Comparison of ENCODE assay signal across 1 cellular context in the genomic region with DNA sequence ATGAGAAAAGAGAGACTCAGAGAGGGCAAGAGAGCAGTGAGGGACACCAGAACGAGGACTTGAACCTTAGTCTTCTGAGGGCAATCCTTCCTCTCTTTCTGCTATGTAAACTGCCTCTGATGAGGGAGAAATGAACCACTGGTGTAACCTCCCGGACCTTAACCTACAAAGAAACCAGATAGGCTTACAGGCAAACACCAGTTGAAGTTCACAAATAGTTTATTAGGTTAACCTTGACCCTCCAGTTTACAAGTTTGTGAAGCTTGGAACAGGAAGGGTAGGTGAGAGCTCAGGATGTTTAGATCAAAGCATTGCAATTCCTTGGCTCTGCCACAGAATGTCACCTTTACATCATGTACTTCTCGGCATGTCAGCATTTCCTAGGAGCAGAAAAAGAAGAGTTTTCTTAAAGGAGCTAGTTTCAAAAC.
TF ChIP-seq lines count a peak whose summit lies in the region.

No MANE protein-coding gene starts in this region.

TF ChIP-seq in HepG2, 621 proteins besides CTCF, POLR2A, EP300 and RAD21 (continued from another document and continues in another):
- TF ChIP-seq, protein P1, sequence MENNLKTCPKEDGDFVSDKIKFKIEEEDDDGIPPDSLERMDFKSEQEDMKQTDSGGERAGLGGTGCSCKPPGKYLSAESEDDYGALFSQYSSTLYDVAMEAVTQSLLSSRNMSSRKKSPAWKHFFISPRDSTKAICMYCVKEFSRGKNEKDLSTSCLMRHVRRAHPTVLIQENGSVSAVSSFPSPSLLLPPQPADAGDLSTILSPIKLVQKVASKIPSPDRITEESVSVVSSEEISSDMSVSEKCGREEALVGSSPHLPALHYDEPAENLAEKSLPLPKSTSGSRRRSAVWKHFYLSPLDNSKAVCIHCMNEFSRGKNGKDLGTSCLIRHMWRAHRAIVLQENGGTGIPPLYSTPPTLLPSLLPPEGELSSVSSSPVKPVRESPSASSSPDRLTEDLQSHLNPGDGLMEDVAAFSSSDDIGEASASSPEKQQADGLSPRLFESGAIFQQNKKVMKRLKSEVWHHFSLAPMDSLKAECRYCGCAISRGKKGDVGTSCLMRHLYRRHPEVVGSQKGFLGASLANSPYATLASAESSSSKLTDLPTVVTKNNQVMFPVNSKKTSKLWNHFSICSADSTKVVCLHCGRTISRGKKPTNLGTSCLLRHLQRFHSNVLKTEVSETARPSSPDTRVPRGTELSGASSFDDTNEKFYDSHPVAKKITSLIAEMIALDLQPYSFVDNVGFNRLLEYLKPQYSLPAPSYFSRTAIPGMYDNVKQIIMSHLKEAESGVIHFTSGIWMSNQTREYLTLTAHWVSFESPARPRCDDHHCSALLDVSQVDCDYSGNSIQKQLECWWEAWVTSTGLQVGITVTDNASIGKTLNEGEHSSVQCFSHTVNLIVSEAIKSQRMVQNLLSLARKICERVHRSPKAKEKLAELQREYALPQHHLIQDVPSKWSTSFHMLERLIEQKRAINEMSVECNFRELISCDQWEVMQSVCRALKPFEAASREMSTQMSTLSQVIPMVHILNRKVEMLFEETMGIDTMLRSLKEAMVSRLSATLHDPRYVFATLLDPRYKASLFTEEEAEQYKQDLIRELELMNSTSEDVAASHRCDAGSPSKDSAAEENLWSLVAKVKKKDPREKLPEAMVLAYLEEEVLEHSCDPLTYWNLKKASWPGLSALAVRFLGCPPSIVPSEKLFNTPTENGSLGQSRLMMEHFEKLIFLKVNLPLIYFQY (CRISPR knock-in tag; IDR thresholded peaks at IDR 0.05; ENCODE audit: borderline replicate concordance), result no peak
- TF ChIP-seq NFYC (CRISPR knock-in tag; IDR thresholded peaks at IDR 0.05), result no peak
- no peak for TF ChIP-seq JARID2 (CRISPR knock-in tag; IDR thresholded peaks at IDR 0.05; ENCODE audit: insufficient replicate concordance)
- peak; percentile 77 for TF ChIP-seq ZNF644 (CRISPR knock-in tag; IDR thresholded peaks at IDR 0.05; ENCODE audit: low read depth)
- TF ChIP-seq, protein P2, sequence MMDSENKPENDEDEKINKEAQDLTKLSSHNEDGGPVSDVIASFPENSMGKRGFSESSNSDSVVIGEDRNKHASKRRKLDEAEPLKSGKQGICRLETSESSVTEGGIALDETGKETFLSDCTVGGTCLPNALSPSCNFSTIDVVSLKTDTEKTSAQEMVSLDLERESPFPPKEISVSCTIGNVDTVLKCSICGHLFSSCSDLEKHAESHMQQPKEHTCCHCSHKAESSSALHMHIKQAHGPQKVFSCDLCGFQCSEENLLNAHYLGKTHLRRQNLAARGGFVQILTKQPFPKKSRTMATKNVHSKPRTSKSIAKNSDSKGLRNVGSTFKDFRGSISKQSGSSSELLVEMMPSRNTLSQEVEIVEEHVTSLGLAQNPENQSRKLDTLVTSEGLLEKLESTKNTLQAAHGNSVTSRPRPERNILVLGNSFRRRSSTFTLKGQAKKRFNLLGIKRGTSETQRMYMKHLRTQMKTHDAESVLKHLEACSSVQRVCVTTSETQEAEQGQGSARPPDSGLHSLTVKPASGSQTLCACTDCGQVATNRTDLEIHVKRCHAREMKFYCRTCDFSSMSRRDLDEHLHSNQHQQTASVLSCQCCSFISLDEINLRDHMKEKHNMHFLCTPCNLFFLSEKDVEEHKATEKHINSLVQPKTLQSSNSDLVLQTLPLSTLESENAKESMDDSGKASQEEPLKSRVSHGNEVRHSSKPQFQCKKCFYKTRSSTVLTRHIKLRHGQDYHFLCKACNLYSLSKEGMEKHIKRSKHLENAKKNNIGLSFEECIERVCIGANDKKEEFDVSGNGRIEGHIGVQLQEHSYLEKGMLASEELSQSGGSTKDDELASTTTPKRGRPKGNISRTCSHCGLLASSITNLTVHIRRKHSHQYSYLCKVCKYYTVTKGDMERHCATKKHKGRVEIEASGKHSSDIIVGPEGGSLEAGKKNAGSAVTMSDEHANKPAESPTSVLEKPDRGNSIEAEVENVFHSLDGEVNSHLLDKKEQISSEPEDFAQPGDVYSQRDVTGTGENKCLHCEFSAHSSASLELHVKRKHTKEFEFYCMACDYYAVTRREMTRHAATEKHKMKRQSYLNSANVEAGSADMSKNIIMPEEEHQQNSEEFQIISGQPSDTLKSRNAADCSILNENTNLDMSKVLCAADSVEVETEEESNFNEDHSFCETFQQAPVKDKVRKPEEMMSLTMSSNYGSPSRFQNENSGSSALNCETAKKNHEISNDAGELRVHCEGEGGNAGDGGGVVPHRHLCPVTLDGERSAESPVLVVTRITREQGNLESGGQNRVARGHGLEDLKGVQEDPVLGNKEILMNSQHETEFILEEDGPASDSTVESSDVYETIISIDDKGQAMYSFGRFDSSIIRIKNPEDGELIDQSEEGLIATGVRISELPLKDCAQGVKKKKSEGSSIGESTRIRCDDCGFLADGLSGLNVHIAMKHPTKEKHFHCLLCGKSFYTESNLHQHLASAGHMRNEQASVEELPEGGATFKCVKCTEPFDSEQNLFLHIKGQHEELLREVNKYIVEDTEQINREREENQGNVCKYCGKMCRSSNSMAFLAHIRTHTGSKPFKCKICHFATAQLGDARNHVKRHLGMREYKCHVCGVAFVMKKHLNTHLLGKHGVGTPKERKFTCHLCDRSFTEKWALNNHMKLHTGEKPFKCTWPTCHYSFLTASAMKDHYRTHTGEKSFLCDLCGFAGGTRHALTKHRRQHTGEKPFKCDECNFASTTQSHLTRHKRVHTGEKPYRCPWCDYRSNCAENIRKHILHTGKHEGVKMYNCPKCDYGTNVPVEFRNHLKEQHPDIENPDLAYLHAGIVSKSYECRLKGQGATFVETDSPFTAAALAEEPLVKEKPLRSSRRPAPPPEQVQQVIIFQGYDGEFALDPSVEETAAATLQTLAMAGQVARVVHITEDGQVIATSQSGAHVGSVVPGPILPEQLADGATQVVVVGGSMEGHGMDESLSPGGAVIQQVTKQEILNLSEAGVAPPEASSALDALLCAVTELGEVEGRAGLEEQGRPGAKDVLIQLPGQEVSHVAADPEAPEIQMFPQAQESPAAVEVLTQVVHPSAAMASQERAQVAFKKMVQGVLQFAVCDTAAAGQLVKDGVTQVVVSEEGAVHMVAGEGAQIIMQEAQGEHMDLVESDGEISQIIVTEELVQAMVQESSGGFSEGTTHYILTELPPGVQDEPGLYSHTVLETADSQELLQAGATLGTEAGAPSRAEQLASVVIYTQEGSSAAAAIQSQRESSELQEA (CRISPR knock-in tag; IDR thresholded peaks at IDR 0.05; ENCODE audit: not compliant biosample characterization), result no peak
- TF ChIP-seq, protein P3, sequence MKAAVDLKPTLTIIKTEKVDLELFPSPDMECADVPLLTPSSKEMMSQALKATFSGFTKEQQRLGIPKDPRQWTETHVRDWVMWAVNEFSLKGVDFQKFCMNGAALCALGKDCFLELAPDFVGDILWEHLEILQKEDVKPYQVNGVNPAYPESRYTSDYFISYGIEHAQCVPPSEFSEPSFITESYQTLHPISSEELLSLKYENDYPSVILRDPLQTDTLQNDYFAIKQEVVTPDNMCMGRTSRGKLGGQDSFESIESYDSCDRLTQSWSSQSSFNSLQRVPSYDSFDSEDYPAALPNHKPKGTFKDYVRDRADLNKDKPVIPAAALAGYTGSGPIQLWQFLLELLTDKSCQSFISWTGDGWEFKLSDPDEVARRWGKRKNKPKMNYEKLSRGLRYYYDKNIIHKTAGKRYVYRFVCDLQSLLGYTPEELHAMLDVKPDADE (CRISPR knock-in tag; IDR thresholded peaks at IDR 0.05), result no peak
- TF ChIP-seq ZNF891 (CRISPR knock-in tag; IDR thresholded peaks at IDR 0.05), result no peak
- TF ChIP-seq ZFP41 (CRISPR knock-in tag; IDR thresholded peaks at IDR 0.05; ENCODE audit: borderline replicate concordance), result no peak
- no peak for TF ChIP-seq HOXA3 (CRISPR knock-in tag; IDR thresholded peaks at IDR 0.05)
- no peak for TF ChIP-seq NRL (CRISPR knock-in tag; IDR thresholded peaks at IDR 0.05; ENCODE audit: borderline replicate concordance)
- no peak for TF ChIP-seq CCAR2 (optimal IDR thresholded peaks at IDR 0.05; ENCODE audit: low read depth, low read length)
- TF ChIP-seq NFE2L1 (CRISPR knock-in tag; IDR thresholded peaks at IDR 0.05; ENCODE audit: borderline replicate concordance), result no peak
- TF ChIP-seq, protein P4, sequence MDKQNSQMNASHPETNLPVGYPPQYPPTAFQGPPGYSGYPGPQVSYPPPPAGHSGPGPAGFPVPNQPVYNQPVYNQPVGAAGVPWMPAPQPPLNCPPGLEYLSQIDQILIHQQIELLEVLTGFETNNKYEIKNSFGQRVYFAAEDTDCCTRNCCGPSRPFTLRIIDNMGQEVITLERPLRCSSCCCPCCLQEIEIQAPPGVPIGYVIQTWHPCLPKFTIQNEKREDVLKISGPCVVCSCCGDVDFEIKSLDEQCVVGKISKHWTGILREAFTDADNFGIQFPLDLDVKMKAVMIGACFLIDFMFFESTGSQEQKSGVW (CRISPR knock-in tag; IDR thresholded peaks at IDR 0.05; ENCODE audit: borderline replicate concordance), result no peak
- no peak for TF ChIP-seq POLR2AphosphoS2 (IDR thresholded peaks at IDR 0.05; ENCODE audit: low read depth, low read length)
- no peak for TF ChIP-seq TGIF2 (CRISPR knock-in tag; IDR thresholded peaks at IDR 0.05)
- no peak for TF ChIP-seq MAF1 (CRISPR knock-in tag; IDR thresholded peaks at IDR 0.05; ENCODE audit: borderline replicate concordance)
- TF ChIP-seq PAWR (CRISPR knock-in tag; IDR thresholded peaks at IDR 0.05; ENCODE audit: borderline replicate concordance), result no peak
- TF ChIP-seq ZNF839 (CRISPR knock-in tag; IDR thresholded peaks at IDR 0.05; ENCODE audit: borderline replicate concordance), result no peak
- no peak for TF ChIP-seq CBX2 (IDR thresholded peaks at IDR 0.05; ENCODE audit: low read depth, low read length)
- TF ChIP-seq CBX2 (CRISPR knock-in tag; IDR thresholded peaks at IDR 0.05; ENCODE audit: low read depth), result no peak
- TF ChIP-seq ZNF343 (CRISPR knock-in tag; IDR thresholded peaks at IDR 0.05), result no peak
- TF ChIP-seq ONECUT2 (CRISPR knock-in tag; IDR thresholded peaks at IDR 0.05), result no peak
- TF ChIP-seq GATAD2A (CRISPR knock-in tag; IDR thresholded peaks at IDR 0.05), result peak; percentile 83
- TF ChIP-seq SP2 (CRISPR knock-in tag; IDR thresholded peaks at IDR 0.05), result no peak
- peak; percentile 84 for TF ChIP-seq TARDBP (CRISPR knock-in tag; IDR thresholded peaks at IDR 0.05)
- peak; percentile 80 for TF ChIP-seq TBL1XR1 (IDR thresholded peaks at IDR 0.05; ENCODE audit: borderline replicate concordance, low read length, partially characterized antibody)
- TF ChIP-seq ZNF749 (CRISPR knock-in tag; IDR thresholded peaks at IDR 0.05; ENCODE audit: borderline replicate concordance), result no peak
- TF ChIP-seq ZNF549 (CRISPR knock-in tag; IDR thresholded peaks at IDR 0.05), result no peak
- no peak for TF ChIP-seq ZMAT3 (CRISPR knock-in tag; conservative IDR thresholded peaks at IDR 0.05)
- TF ChIP-seq ZNF30 (CRISPR knock-in tag; IDR thresholded peaks at IDR 0.05), result no peak
- TF ChIP-seq SYNCRIP (IDR thresholded peaks at IDR 0.05; ENCODE audit: insufficient read depth, low read depth, low read length), result no peak
- TF ChIP-seq HDAC2 (CRISPR knock-in tag; IDR thresholded peaks at IDR 0.05), result peak; percentile 81
- TF ChIP-seq ZC3H13 (CRISPR knock-in tag; IDR thresholded peaks at IDR 0.05), result no peak
- TF ChIP-seq ZNF614 (CRISPR knock-in tag; IDR thresholded peaks at IDR 0.05; ENCODE audit: borderline replicate concordance), result no peak
- TF ChIP-seq HNRNPH1 (optimal IDR thresholded peaks at IDR 0.05; ENCODE audit: low read depth, low read length), result no peak
- no peak for TF ChIP-seq HES4 (CRISPR knock-in tag; IDR thresholded peaks at IDR 0.05; ENCODE audit: borderline replicate concordance)
- peak; percentile 75; the same call in 1 of the 2 replicates for TF ChIP-seq RCOR2 (CRISPR knock-in tag; IDR thresholded peaks at IDR 0.05)
- TF ChIP-seq, protein P5, sequence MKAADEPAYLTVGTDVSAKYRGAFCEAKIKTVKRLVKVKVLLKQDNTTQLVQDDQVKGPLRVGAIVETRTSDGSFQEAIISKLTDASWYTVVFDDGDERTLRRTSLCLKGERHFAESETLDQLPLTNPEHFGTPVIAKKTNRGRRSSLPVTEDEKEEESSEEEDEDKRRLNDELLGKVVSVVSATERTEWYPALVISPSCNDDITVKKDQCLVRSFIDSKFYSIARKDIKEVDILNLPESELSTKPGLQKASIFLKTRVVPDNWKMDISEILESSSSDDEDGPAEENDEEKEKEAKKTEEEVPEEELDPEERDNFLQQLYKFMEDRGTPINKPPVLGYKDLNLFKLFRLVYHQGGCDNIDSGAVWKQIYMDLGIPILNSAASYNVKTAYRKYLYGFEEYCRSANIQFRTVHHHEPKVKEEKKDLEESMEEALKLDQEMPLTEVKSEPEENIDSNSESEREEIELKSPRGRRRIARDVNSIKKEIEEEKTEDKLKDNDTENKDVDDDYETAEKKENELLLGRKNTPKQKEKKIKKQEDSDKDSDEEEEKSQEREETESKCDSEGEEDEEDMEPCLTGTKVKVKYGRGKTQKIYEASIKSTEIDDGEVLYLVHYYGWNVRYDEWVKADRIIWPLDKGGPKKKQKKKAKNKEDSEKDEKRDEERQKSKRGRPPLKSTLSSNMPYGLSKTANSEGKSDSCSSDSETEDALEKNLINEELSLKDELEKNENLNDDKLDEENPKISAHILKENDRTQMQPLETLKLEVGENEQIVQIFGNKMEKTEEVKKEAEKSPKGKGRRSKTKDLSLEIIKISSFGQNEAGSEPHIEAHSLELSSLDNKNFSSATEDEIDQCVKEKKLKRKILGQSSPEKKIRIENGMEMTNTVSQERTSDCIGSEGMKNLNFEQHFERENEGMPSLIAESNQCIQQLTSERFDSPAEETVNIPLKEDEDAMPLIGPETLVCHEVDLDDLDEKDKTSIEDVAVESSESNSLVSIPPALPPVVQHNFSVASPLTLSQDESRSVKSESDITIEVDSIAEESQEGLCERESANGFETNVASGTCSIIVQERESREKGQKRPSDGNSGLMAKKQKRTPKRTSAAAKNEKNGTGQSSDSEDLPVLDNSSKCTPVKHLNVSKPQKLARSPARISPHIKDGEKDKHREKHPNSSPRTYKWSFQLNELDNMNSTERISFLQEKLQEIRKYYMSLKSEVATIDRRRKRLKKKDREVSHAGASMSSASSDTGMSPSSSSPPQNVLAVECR (CRISPR knock-in tag; IDR thresholded peaks at IDR 0.05; ENCODE audit: borderline replicate concordance), result no peak
- no peak for TF ChIP-seq JUND (CRISPR knock-in tag; IDR thresholded peaks at IDR 0.05)
- TF ChIP-seq ZNF841 (CRISPR knock-in tag; IDR thresholded peaks at IDR 0.05; ENCODE audit: borderline replicate concordance), result no peak
- no peak for TF ChIP-seq NR1H2 (CRISPR knock-in tag; IDR thresholded peaks at IDR 0.05; ENCODE audit: borderline replicate concordance, low read depth)
- TF ChIP-seq ZSCAN9 (CRISPR knock-in tag; IDR thresholded peaks at IDR 0.05; ENCODE audit: borderline replicate concordance), result peak; percentile 60; the same call in 1 of the 2 replicates
- TF ChIP-seq ZNF772 (CRISPR knock-in tag; IDR thresholded peaks at IDR 0.05), result no peak
- no peak for TF ChIP-seq PHF8 (CRISPR knock-in tag; IDR thresholded peaks at IDR 0.05)
- TF ChIP-seq, protein P6, sequence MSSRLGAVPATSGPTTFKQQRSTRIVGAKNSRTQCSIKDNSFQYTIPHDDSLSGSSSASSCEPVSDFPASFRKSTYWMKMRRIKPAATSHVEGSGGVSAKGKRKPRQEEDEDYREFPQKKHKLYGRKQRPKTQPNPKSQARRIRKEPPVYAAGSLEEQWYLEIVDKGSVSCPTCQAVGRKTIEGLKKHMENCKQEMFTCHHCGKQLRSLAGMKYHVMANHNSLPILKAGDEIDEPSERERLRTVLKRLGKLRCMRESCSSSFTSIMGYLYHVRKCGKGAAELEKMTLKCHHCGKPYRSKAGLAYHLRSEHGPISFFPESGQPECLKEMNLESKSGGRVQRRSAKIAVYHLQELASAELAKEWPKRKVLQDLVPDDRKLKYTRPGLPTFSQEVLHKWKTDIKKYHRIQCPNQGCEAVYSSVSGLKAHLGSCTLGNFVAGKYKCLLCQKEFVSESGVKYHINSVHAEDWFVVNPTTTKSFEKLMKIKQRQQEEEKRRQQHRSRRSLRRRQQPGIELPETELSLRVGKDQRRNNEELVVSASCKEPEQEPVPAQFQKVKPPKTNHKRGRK (CRISPR knock-in tag; IDR thresholded peaks at IDR 0.05), result no peak
